ENCODE assay signal across 1 cellular context in the genomic region with DNA sequence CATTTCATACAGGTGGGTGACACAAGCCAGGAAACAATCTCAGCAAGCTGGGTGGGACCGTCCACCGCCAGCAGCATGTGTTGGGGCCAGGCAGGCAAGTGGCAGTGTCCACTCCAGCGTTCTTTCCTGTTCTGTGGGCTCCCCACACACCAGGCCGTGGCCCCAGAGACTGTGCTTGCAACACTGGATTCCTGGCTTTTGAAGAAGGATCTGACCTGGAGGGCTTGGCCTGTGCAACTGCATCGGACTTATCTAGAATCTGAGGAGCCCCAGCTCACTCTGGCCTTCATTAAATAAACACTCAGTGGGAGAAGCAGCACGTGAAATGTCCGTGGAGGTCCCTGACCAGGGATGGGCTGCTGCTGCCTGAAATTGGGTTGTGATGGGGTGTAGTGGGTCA.
TF ChIP-seq lines count a peak whose summit lies in the region.

No MANE protein-coding gene starts in this region.

TF ChIP-seq in SK-N-SH treated with all-trans-retinoic acid at 6 μM for 48 hours, 23 proteins besides CTCF, POLR2A, EP300 and RAD21 (continued from another document):
- no peak for TF ChIP-seq PATZ1 (CRISPR knock-in tag; IDR thresholded peaks at IDR 0.05; ENCODE audit: borderline replicate concordance)
